15 cellular contexts compared by ENCODE assay signal in the genomic region with DNA sequence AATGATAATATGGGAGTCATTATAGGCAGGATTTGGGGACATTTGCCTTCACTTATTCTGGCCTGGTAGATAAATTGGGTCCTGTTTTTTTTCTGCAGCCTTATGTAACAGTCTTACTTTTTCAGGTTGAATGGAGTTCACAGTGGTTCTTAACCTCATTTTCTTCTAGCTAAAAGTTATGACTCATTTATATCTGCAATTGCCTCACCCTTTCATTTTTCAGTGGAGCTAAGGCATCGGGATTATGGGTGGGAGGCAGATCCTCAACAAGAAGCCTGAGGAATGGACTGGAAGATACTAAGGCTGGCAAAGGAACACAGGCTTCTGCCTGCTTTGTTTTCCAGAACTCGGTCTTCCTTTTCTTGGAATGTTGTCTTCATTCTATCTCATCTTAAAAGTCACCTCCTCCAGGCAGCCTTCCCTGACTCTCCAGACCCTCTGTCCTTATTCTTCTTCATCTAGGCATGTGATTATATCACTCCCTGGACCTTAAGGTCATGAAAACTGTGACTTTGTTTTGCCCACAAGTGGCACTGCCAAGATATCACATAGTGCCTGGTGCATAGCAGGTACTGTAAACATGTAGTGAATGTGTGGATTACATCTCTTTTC. TPM values are rescaled to one million over a fixed set of nuclear protein-coding genes. Genes with fewer than 3 reads are reported as not detected.
DNase-seq lines count a peak whose midpoint lies in the region; ATAC-seq, FAIRE-seq and TF ChIP-seq lines count a peak whose summit lies in the region.
"Had no signal": no experiment of that assay in that cellular context is flagged by ENCODE, and none has a peak within 500 bp of the region (broad histone marks: within the 10 kb centered on the region; RNA-seq: fewer than 3 reads in every experiment).

No MANE protein-coding gene starts in this region.

- no peaks in the 10 kb centered on the region for H3K27me3 ChIP-seq in astrocyte (ENCODE audit: insufficient read depth, low read length)
- H3K27me3 ChIP-seq: colonic mucosa had no signal

- no peaks in the 10 kb centered on the region for H3K9me3 Mint-ChIP-seq in HFFc6
- H3K9me3 Mint-ChIP-seq in astrocyte (ENCODE audit: unreplicated experiment) = no peaks in the 10 kb centered on the region

- TF ChIP-seq CTCF in HFFc6 (IDR thresholded peaks at IDR 0.05) = no peak
- TF ChIP-seq CTCF in astrocyte (IDR thresholded peaks at IDR 0.05; ENCODE audit: insufficient read depth, low read depth, low read length) = no peak

- H3K9me3 ChIP-seq in astrocyte (ENCODE audit: insufficient read depth, low read depth, low read length) = no peaks in the 10 kb centered on the region
- H3K9me3 ChIP-seq: colonic mucosa had no signal

- H3K27me3 Mint-ChIP-seq in HFFc6 (ENCODE audit: insufficient read depth) = peaks cover 2% of the 10 kb centered on the region; the same call in 1 of the 2 replicates
- no peaks in the 10 kb centered on the region for H3K27me3 Mint-ChIP-seq in astrocyte (ENCODE audit: low read depth, unreplicated experiment)
- H3K27me3 Mint-ChIP-seq: activated naive CD8-positive, alpha-beta T cell had no signal

- no peaks in the 10 kb centered on the region for H3K36me3 Mint-ChIP-seq in HFFc6 (ENCODE audit: low read depth)
- H3K36me3 Mint-ChIP-seq in astrocyte (ENCODE audit: low read depth, unreplicated experiment) = no peaks in the 10 kb centered on the region
- H3K36me3 Mint-ChIP-seq: activated naive CD8-positive, alpha-beta T cell had no signal

- peaks cover 10% of the 10 kb centered on the region for H3K4me1 Mint-ChIP-seq in HFFc6 (ENCODE audit: low read depth)
- H3K4me1 Mint-ChIP-seq in astrocyte (ENCODE audit: low read depth, unreplicated experiment) = no peaks in the 10 kb centered on the region

- H4K20me1 ChIP-seq in astrocyte (ENCODE audit: insufficient read depth, low read length) = no peaks in the 10 kb centered on the region

- FAIRE-seq in astrocyte (lab: Jason Lieb, UNC) = no peak

- ATAC-seq in activated CD4-positive, CD25-positive, alpha-beta regulatory T cell treated with anti-CD3 and anti-CD28 coated beads, Interleukin-2, amount 50 U/mL, for 24 hours = no peak
- ATAC-seq: naive thymus-derived CD4-positive, alpha-beta T cell had no signal

- no peaks in the 10 kb centered on the region for H3K79me2 ChIP-seq in astrocyte (ENCODE audit: insufficient read depth, low read length)

- H3K4me3 Mint-ChIP-seq in HFFc6 (no peak overlapping the region), astrocyte (ENCODE audit: unreplicated experiment) (no peak overlapping the region)
- H3K4me3 Mint-ChIP-seq: activated naive CD8-positive, alpha-beta T cell; naive thymus-derived CD4-positive, alpha-beta T cell had no signal

- H3K4me2 ChIP-seq in astrocyte (ENCODE audit: low read length) = no peak overlapping the region

- no peak overlapping the region for H3K27ac ChIP-seq in astrocyte (ENCODE audit: low read depth, low read length)
- H3K27ac ChIP-seq: colonic mucosa, skin epidermis had no signal

- H3K9ac ChIP-seq in astrocyte (ENCODE audit: low read length) = no peak overlapping the region

- H3K4me3 ChIP-seq in astrocyte (ENCODE audit: insufficient read depth, low read depth, low read length) = no peak overlapping the region
- H3K4me3 ChIP-seq: colonic mucosa, skin epidermis had no signal

- no peaks in the 10 kb centered on the region for H3K4me1 ChIP-seq in astrocyte (ENCODE audit: insufficient read depth, low read length)
- H3K4me1 ChIP-seq: colonic mucosa had no signal

- no peak overlapping the region for H3K27ac Mint-ChIP-seq in HFFc6
- H3K27ac Mint-ChIP-seq in astrocyte (ENCODE audit: unreplicated experiment) = no peak overlapping the region
- H3K27ac Mint-ChIP-seq: activated naive CD8-positive, alpha-beta T cell; naive thymus-derived CD4-positive, alpha-beta T cell had no signal

- H3K36me3 ChIP-seq in astrocyte (ENCODE audit: insufficient read depth, low read length) = no peaks in the 10 kb centered on the region
- H3K36me3 ChIP-seq: colonic mucosa had no signal

- DNase-seq in EH (ENCODE audit: low read depth) = peak; percentile 56
- DNase-seq in HFFc6 = peak; percentile 26
- peak; percentile 71 for DNase-seq in astrocyte (ENCODE audit: low read depth)
- peak; percentile 31 for DNase-seq in kidney glomerular epithelial cell (lab: John Stamatoyannopoulos, UW)
- no peak for DNase-seq in T-helper 1 cell
- no peak for DNase-seq in stimulated activated CD4-positive, alpha-beta T cell treated with anti-CD3 and anti-CD28 coated beads, Interleukin-4, amount 100 ng/mL, for 4 hours
- no peak for DNase-seq in NCI-H1694 treated with DMSO at 0.1 percent for 48 hours (lab: John Stamatoyannopoulos, UW)
- DNase-seq: colonic mucosa; islet precursor cell; naive thymus-derived CD4-positive, alpha-beta T cell; NCI-H1105; NCI-H510A treated with DMSO at 0.1 percent for 48 hours had no signal

- H2AFZ ChIP-seq in astrocyte (ENCODE audit: low read depth, low read length) = no peak overlapping the region

RNA-seq across cellular contexts. Expression of a gene that starts 41.0 kb away (rescaled TPM):
- 100 to 1,000 TPM in 1 of 6 experiments, 10 to 100 TPM in 5; 64.5 to 119 (median 87.8) TPM for total RNA-seq in HFFc6 (2021; fragmentation: NEBNext Ultra II Directional; extraction: Animal tissue kit (Norgen Biotek cat#: 25700))
- total RNA-seq in astrocyte = 144 and 163 TPM in 2 replicates

Comparison
In these comparisons a context has a peak if more than half of its experiments do, and no peak if none do; other contexts are left out.
1. DNase-seq: peak in EH (single experiment), HFFc6 (single experiment), astrocyte (single experiment) and kidney glomerular epithelial cell (single experiment); none in T-helper 1 cell (0 of 5), stimulated activated CD4-positive, alpha-beta T cell treated with anti-CD3 and anti-CD28 coated beads, Interleukin-4, amount 100 ng/mL, for 4 hours (0 of 2) and NCI-H1694 treated with DMSO at 0.1 percent for 48 hours (single experiment).